In genomic region chr7:83161851-83162401, GRCh38 we compare ENCODE assay signal across 8 cellular contexts. TPM values are rescaled to one million over a fixed set of nuclear protein-coding genes. Genes with fewer than 3 reads are reported as not detected.
DNase-seq lines count a peak whose midpoint lies in the region; ATAC-seq and TF ChIP-seq lines count a peak whose summit lies in the region.

No MANE protein-coding gene starts in this region.

- WGBS in right cardiac atrium = 4% methylated on average over 17 of the region's 17 CpGs

- TF ChIP-seq CTCF in VCaP (conservative IDR thresholded peaks at IDR 0.05) = no peak; the same call in 1 of the 2 replicates

- H3K27me3 ChIP-seq in BLaER1 = peaks cover 5% of the 10 kb centered on the region
- no peaks in the 10 kb centered on the region for H3K27me3 ChIP-seq in HAP-1 (ENCODE audit: low read depth)
- H3K27me3 ChIP-seq in right cardiac atrium (ENCODE audit: control insufficient read depth, insufficient read depth) = no peaks in the 10 kb centered on the region
- no peaks in the 10 kb centered on the region for H3K27me3 ChIP-seq in stomach smooth muscle (ENCODE audit: control insufficient read depth in 1 of 2, insufficient read depth in 2 of 2, low read length in 2 of 2)

- H3K4me1 ChIP-seq in BLaER1 (no peaks in the 10 kb centered on the region), HAP-1 (peaks cover 32% of the 10 kb centered on the region), right cardiac atrium (ENCODE audit: control insufficient read depth, insufficient read depth, low read length) (no peaks in the 10 kb centered on the region), stomach smooth muscle (ENCODE audit: control insufficient read depth, insufficient read depth, low read length) (peaks cover 2% of the 10 kb centered on the region)

- intact Hi-C loops in right cardiac atrium (cut with DNase I) = no loop called here

- in situ Hi-C loops in HAP-1 (cut with MboI; ENCODE audit: low sequenced_read_pairs) = no loop called here

- no peaks in the 10 kb centered on the region for H3K36me3 ChIP-seq in BLaER1
- no peaks in the 10 kb centered on the region for H3K36me3 ChIP-seq in HAP-1 (replicated peaks)
- no peaks in the 10 kb centered on the region for H3K36me3 ChIP-seq in stomach smooth muscle (ENCODE audit: control insufficient read depth in 2 of 2, insufficient read depth in 2 of 2, low read length in 2 of 2)

- H3K4me3 ChIP-seq in BLaER1 = peak overlapping the region; percentile 64
- H3K4me3 ChIP-seq in HAP-1 = peak overlapping the region; percentile 87
- H3K4me3 ChIP-seq in right cardiac atrium (ENCODE audit: low read length) = peak overlapping the region; percentile 28
- H3K4me3 ChIP-seq in stomach smooth muscle (ENCODE audit: low read length in 2 of 2) = peak overlapping the region; percentile 56 to 68

- DNase-seq in HAP-1 (ENCODE audit: low spot score in 2 of 2) (no peak), right cardiac atrium (no peak), middle frontal gyrus (ENCODE audit: extremely low spot score, low spot score) (no peak), mesenteric fat pad (ENCODE audit: low spot score) (no peak)

- H3K9ac ChIP-seq in BLaER1 = no peak overlapping the region
- no peak overlapping the region for H3K9ac ChIP-seq in stomach smooth muscle (ENCODE audit: low read length in 2 of 2)

- 0 out of 2 replicates have a peak, but pooled peaks cover 6% of the 10 kb centered on the region for H3K9me3 ChIP-seq in BLaER1
- H3K9me3 ChIP-seq in HAP-1 = no peaks in the 10 kb centered on the region
- H3K9me3 ChIP-seq in right cardiac atrium (ENCODE audit: control insufficient read depth, low read length) = no peaks in the 10 kb centered on the region
- H3K9me3 ChIP-seq in stomach smooth muscle (ENCODE audit: control insufficient read depth in 2 of 2, low read length in 2 of 2) = no peaks in the 10 kb centered on the region

- ATAC-seq in right cardiac atrium (peak in 1 of 2 donors; percentile 29), HG03039 (IDR thresholded peaks at IDR 0.05; ENCODE audit: unreplicated experiment) (no peak)

- peak overlapping the region; percentile 56 for H3K4me2 ChIP-seq in BLaER1

- H4K20me1 ChIP-seq in BLaER1 = no peaks in the 10 kb centered on the region

- H3K27ac ChIP-seq in BLaER1 (no peak overlapping the region), VCaP (peak overlapping the region; percentile 86), right cardiac atrium (ENCODE audit: low read length) (peak overlapping the region; percentile 7), stomach smooth muscle (ENCODE audit: low read length) (no peak overlapping the region)

RNA-seq across cellular contexts. Expression of gene PCLO, which starts 0.8 kb away (rescaled TPM):
- total RNA-seq in right cardiac atrium (1 to 10 TPM; 3.1 to 3.8 (median 3.3) TPM), mesenteric fat pad (2.2 TPM)
- 1.9 TPM for polyA plus RNA-seq in right cardiac atrium

Comparison
In these comparisons a context has a peak if more than half of its experiments do, and no peak if none do; other contexts are left out.
1. H3K27ac ChIP-seq: peak in VCaP (single experiment) and right cardiac atrium (single experiment); none in BLaER1 (single experiment) and stomach smooth muscle (single experiment).
2. H3K4me3 ChIP-seq: peak in every context shown above with its lines; median percentile 87 in HAP-1; 64 in BLaER1; 62 in stomach smooth muscle; 28 in right cardiac atrium.